In the genomic region with DNA sequence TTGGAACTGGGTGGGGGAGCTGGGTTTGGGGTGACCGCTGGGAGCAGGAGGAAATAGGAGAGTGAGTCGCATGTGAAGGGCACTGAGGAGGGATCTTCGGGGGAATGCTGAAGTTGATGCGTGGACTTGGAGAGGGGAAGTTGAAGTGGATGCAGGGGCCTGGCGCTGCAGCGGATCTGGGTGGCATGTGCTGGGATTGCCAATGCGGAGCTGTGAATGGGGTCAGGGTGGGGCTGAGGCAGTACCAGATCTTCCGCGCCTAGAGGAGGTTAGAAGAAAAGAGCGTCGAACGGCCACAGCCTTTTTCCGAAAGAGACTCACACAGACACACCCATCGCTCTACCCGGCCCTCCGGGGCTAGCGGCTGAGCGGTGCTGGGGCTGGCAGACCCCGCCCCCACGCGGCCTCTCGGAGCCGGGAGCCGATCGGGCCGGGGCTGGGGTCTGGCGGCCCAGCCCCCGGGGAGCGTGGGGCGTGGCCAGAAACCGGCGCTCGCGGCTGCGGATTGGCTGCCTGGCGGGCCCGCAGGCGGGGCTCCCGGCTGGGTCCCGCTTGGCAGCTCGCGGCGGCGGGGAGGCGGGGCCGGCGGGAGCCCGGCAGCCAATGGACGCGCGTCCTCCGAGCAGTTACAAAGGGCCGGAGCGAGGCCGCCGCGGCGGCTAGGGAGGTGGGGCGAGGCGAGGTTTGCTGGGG, we compare ENCODE assay signal across 8 cellular contexts. TPM values are rescaled to one million over a fixed set of nuclear protein-coding genes. Genes with fewer than 3 reads are reported as not detected.
DNase-seq lines count a peak whose midpoint lies in the region; ATAC-seq, FAIRE-seq and TF ChIP-seq lines count a peak whose summit lies in the region.

TGFBR1 (plus strand) TSS at position 655 of the 693 bp plus-strand sequence. CDS start 93 bp downstream, outside the sequence.

- DNase-seq in GM12892 (ENCODE audit: insufficient read length) (peak; percentile 96), NCI-H146 (lab: John Stamatoyannopoulos, UW) (peak; percentile 88), T-helper 17 cell (peak; percentile 88 to 96 (median 94)), amygdala (lab: John Stamatoyannopoulos, UW) (peak; percentile 31 to 95 (median 87)), left ventricle myocardium inferior (peak; percentile 95), prostate gland (ENCODE audit: low spot score) (peak; percentile 93), ureter (ENCODE audit: low spot score) (peak; percentile 92)

- peaks cover 57% of the 10 kb centered on the region for H3K4me1 ChIP-seq in left ventricle myocardium inferior
- peaks cover 4% of the 10 kb centered on the region for H3K4me1 ChIP-seq in prostate gland (replicated peaks)

- intact Hi-C loops in left ventricle myocardium inferior (cut with micrococcal nuclease), result no loop called here
- intact Hi-C loops in prostate gland (cut with DNase I), result loop anchor here (10.0 kb wide), 1 partner anchor 720 kb away; the partner anchor contains the start of gene NR4A3

- WGBS in prostate gland, result 1% methylated on average over 56 of the region's 60 CpGs

- H3K27ac Mint-ChIP-seq in T-helper 17 cell, result peak within 1 kb of the TSS; percentile 94

- H3K9me3 ChIP-seq in T-helper 17 cell (ENCODE audit: control insufficient read depth, low read length, poor library complexity, severe bottlenecking), result no peaks in the 10 kb centered on the region
- H3K9me3 ChIP-seq in left ventricle myocardium inferior (replicated peaks), result no peaks in the 10 kb centered on the region
- no peaks in the 10 kb centered on the region for H3K9me3 ChIP-seq in prostate gland

- peaks cover 47% of the 10 kb centered on the region for H3K4me1 Mint-ChIP-seq in T-helper 17 cell

- ATAC-seq in HG02870 (IDR thresholded peaks at IDR 0.05; ENCODE audit: unreplicated experiment) (peak; percentile 89), T-helper 17 cell (peak; percentile 89)

- H3K27ac ChIP-seq in left ventricle myocardium inferior (replicated peaks), result peak within 1 kb of the TSS; percentile 91
- H3K27ac ChIP-seq in prostate gland, result peak within 1 kb of the TSS; percentile 86 to 88

- peak; percentile 94 for FAIRE-seq in GM12892 (lab: Jason Lieb, UNC)

- TF ChIP-seq POLR2A in GM12892 (IDR thresholded peaks at IDR 0.05; ENCODE audit: low read depth, low read length) (peak; percentile 82), prostate gland (IDR thresholded peaks at IDR 0.05) (peak; percentile 86)

- H3K36me3 ChIP-seq in left ventricle myocardium inferior, result no peaks in the 10 kb centered on the region
- no peaks in the 10 kb centered on the region for H3K36me3 ChIP-seq in prostate gland

- no peaks in the 10 kb centered on the region for H3K36me3 Mint-ChIP-seq in T-helper 17 cell (ENCODE audit: low read depth)

- H3K27me3 Mint-ChIP-seq in T-helper 17 cell, result no peaks in the 10 kb centered on the region

- H3K4me3 ChIP-seq in left ventricle myocardium inferior (peak within 1 kb of the TSS; percentile 93), prostate gland (peak within 1 kb of the TSS; percentile 80)

- peak within 1 kb of the TSS; percentile 95 for H3K4me3 Mint-ChIP-seq in T-helper 17 cell

- H3K27me3 ChIP-seq in left ventricle myocardium inferior (ENCODE audit: low read depth), result no peaks in the 10 kb centered on the region
- no peaks in the 10 kb centered on the region for H3K27me3 ChIP-seq in prostate gland (replicated peaks; ENCODE audit: insufficient read depth)

- TF ChIP-seq CTCF in left ventricle myocardium inferior (IDR thresholded peaks at IDR 0.05; ENCODE audit: borderline replicate concordance) (peak; percentile 21), prostate gland (IDR thresholded peaks at IDR 0.05) (peak in 3 of 4 experiments; percentile 8 to 39 (median 31))

RNA-seq across cellular contexts. Expression of gene TGFBR1, which starts in this region (rescaled TPM):
- 15.0 TPM for polyA plus RNA-seq in GM12892 (2012; ENCODE audit: missing spikeins)
- total RNA-seq in T-helper 17 cell (10 to 100 TPM; 23.5 to 29.1 TPM), left ventricle myocardium inferior (12.3 TPM), prostate gland (10 to 100 TPM; 22.2 to 25.5 TPM), ureter (44.7 TPM)

Comparison
In these comparisons a context has a peak if more than half of its experiments do, and no peak if none do; other contexts are left out.
1. Peak in every context shown above with its lines: DNase-seq, ATAC-seq, H3K4me3 ChIP-seq and H3K27ac ChIP-seq.